In genomic region chr19:18208098-18208951, GRCh38 we compare ENCODE assay signal across 1 cellular context.
A peak's percentile ranks its signal among the peaks of the same experiment; 100 is the strongest.
TF ChIP-seq lines count a peak whose summit lies in the region.

No MANE protein-coding gene starts in this region.

TF ChIP-seq in GM12878, 131 proteins besides CTCF, POLR2A, EP300 and RAD21:
- TF ChIP-seq, protein P1, sequence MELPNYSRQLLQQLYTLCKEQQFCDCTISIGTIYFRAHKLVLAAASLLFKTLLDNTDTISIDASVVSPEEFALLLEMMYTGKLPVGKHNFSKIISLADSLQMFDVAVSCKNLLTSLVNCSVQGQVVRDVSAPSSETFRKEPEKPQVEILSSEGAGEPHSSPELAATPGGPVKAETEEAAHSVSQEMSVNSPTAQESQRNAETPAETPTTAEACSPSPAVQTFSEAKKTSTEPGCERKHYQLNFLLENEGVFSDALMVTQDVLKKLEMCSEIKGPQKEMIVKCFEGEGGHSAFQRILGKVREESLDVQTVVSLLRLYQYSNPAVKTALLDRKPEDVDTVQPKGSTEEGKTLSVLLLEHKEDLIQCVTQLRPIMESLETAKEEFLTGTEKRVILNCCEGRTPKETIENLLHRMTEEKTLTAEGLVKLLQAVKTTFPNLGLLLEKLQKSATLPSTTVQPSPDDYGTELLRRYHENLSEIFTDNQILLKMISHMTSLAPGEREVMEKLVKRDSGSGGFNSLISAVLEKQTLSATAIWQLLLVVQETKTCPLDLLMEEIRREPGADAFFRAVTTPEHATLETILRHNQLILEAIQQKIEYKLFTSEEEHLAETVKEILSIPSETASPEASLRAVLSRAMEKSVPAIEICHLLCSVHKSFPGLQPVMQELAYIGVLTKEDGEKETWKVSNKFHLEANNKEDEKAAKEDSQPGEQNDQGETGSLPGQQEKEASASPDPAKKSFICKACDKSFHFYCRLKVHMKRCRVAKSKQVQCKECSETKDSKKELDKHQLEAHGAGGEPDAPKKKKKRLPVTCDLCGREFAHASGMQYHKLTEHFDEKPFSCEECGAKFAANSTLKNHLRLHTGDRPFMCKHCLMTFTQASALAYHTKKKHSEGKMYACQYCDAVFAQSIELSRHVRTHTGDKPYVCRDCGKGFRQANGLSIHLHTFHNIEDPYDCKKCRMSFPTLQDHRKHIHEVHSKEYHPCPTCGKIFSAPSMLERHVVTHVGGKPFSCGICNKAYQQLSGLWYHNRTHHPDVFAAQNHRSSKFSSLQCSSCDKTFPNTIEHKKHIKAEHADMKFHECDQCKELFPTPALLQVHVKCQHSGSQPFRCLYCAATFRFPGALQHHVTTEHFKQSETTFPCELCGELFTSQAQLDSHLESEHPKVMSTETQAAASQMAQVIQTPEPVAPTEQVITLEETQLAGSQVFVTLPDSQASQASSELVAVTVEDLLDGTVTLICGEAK (IDR thresholded peaks at IDR 0.05; ENCODE audit: borderline replicate concordance): no peak
- TF ChIP-seq SMC3 (IDR thresholded peaks at IDR 0.05; ENCODE audit: borderline replicate concordance, low read length) (peak; percentile 74), YY1 (IDR thresholded peaks at IDR 0.05; ENCODE audit: low read depth, low read length) (peak; percentile 50; the same call in 1 of the 2 replicates)
